Comparison of ENCODE assay signal across 8 cellular contexts in the genomic region with DNA sequence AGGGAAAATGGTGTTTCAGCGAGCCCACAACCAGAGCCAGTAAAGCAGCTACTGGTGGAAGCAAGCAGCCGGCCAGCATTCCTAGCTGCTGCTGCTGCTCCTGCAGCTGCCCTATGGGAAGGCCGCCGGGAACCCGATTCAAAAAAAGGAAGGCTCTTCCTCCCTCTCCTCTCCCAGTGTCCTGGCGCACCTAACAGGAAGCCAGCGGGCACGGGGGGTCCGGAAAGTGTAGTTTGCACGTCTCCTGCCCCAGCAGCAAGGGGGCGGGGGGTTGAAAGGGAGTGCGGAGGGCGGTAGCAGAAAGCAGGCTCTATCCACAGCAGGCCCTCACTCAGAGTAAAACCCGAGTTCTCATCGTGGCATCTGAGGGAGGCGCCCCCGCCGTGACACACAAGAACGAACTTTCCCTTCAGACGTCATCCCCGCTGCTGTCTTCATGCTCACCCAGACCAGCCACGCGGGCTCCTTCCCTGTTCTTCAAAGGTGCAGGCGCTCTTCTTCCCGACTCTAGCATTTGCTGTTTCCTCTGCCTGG. TPM values are rescaled to one million over a fixed set of nuclear protein-coding genes. Genes with fewer than 3 reads are reported as not detected.
DNase-seq lines count a peak whose midpoint lies in the region; ATAC-seq and TF ChIP-seq lines count a peak whose summit lies in the region.

No MANE protein-coding gene starts in this region.

- DNase-seq in PC-9 (peak in 1 of 2 experiments; percentile 51), fibroblast of pulmonary artery (ENCODE audit: low read depth) (peak; percentile 68), ureter (ENCODE audit: low spot score) (peak; percentile 50), AML-193 (lab: John Stamatoyannopoulos, UW) (no peak), DMS 273 (lab: John Stamatoyannopoulos, UW; ENCODE audit: unreplicated experiment) (no peak), NCI-H146 (lab: John Stamatoyannopoulos, UW) (no peak)
- no peak for DNase-seq in natural killer cell treated with Interleukin-12 subunit alpha and Interleukin-12 subunit beta and Interleukin-15 and Interleukin-18, amount 100 ng/mL, for 72 hours (ENCODE audit: low spot score)

- H3K9me3 Mint-ChIP-seq in natural killer cell treated with Interleukin-12 subunit alpha and Interleukin-12 subunit beta and Interleukin-15 and Interleukin-18, amount 100 ng/mL, for 72 hours = no peaks in the 10 kb centered on the region

- no peaks in the 10 kb centered on the region for H3K36me3 ChIP-seq in PC-9 (ENCODE audit: low read depth)

- H3K27me3 Mint-ChIP-seq in natural killer cell treated with Interleukin-12 subunit alpha and Interleukin-12 subunit beta and Interleukin-15 and Interleukin-18, amount 100 ng/mL, for 72 hours = peaks cover 0 to 9% of the 10 kb centered on the region in 2 donors

- no peak overlapping the region for H2AFZ ChIP-seq in PC-9

- H3K27ac Mint-ChIP-seq in natural killer cell treated with Interleukin-12 subunit alpha and Interleukin-12 subunit beta and Interleukin-15 and Interleukin-18, amount 100 ng/mL, for 72 hours = no peak overlapping the region

- H3K4me1 ChIP-seq in PC-9 (replicated peaks; ENCODE audit: insufficient read depth) = peaks cover 24% of the 10 kb centered on the region

- H3K9me2 ChIP-seq in PC-9 (ENCODE audit: insufficient read depth) = no peaks in the 10 kb centered on the region

- no peak overlapping the region for H3K27ac ChIP-seq in PC-9

- BruUV-seq in PC-9 (replicated peaks; lab: Mats Ljungman, UMichigan) = TSS peak; percentile 36

- H3K27me3 ChIP-seq in PC-9 (ENCODE audit: insufficient read depth, low read depth) = no peaks in the 10 kb centered on the region

- no peaks in the 10 kb centered on the region for H3K9me3 ChIP-seq in PC-9 (ENCODE audit: insufficient read depth, low read depth)

- no peak overlapping the region for H3K4me3 Mint-ChIP-seq in natural killer cell treated with Interleukin-12 subunit alpha and Interleukin-12 subunit beta and Interleukin-15 and Interleukin-18, amount 100 ng/mL, for 72 hours

- no peaks in the 10 kb centered on the region for H3K36me3 Mint-ChIP-seq in natural killer cell treated with Interleukin-12 subunit alpha and Interleukin-12 subunit beta and Interleukin-15 and Interleukin-18, amount 100 ng/mL, for 72 hours

- H4K20me1 ChIP-seq in PC-9 (ENCODE audit: insufficient read depth) = no peaks in the 10 kb centered on the region

- CTCF ChIA-PET in PC-9 (lab: Charles Lee) = interaction anchor here (0.8 kb wide), 1 partner anchor 32 kb away, joined by 3 read pairs; no protein-coding TSS in a partner anchor

- no peak overlapping the region for H3K4me2 ChIP-seq in PC-9

- H3F3A ChIP-seq in PC-9 (ENCODE audit: insufficient read depth, low read depth) = peaks cover 12% of the 10 kb centered on the region

- H3K4me1 Mint-ChIP-seq in natural killer cell treated with Interleukin-12 subunit alpha and Interleukin-12 subunit beta and Interleukin-15 and Interleukin-18, amount 100 ng/mL, for 72 hours (ENCODE audit: low read depth in 2 of 2) = peaks cover 0 to 11% of the 10 kb centered on the region in 2 donors

- no peaks in the 10 kb centered on the region for H3K79me2 ChIP-seq in PC-9 (ENCODE audit: low read depth)

- TF ChIP-seq CTCF in PC-9 (conservative IDR thresholded peaks at IDR 0.05) = no peak
- no peak for TF ChIP-seq CTCF in fibroblast of pulmonary artery (IDR thresholded peaks at IDR 0.05; ENCODE audit: low read length, missing control alignments)

- no peak overlapping the region for H3K4me3 ChIP-seq in PC-9
- H3K4me3 ChIP-seq in fibroblast of pulmonary artery (replicated peaks; ENCODE audit: low read depth, low read length) = no peak overlapping the region

- POLR2A ChIA-PET in PC-9 (lab: Charles Lee; ENCODE audit: unreplicated experiment) = interaction anchor here (0.6 to 0.7 kb wide), 3 partner anchors 89 to 1685 kb away, joined by 6 to 10 read pairs (median 7); no protein-coding TSS in a partner anchor

- peak; percentile 44 for ATAC-seq in GM18868 (IDR thresholded peaks at IDR 0.05; ENCODE audit: unreplicated experiment)
- ATAC-seq in natural killer cell treated with Interleukin-12 subunit alpha and Interleukin-12 subunit beta and Interleukin-15 and Interleukin-18, amount 100 ng/mL, for 72 hours = peak; percentile 31 to 55

- intact Hi-C loops in PC-9 (cut with micrococcal nuclease; ENCODE audit: unreplicated experiment) = no loop called here

RNA-seq across cellular contexts. Expression of a gene that starts 16.5 kb away (rescaled TPM):
- not detected in 2 replicates for total RNA-seq in PC-9 (2021)
- not detected for total RNA-seq in natural killer cell treated with Interleukin-12 subunit alpha and Interleukin-12 subunit beta and Interleukin-15 and Interleukin-18, amount 100 ng/mL, for 72 hours
- total RNA-seq in ureter = not detected

RNA-seq across cellular contexts. Expression of a gene that starts 21.2 kb away (rescaled TPM):
- total RNA-seq in PC-9 (2021) = 24.8 and 27.7 TPM in 2 replicates
- 1 to 10 TPM; 3.3 to 7.9 TPM for total RNA-seq in natural killer cell treated with Interleukin-12 subunit alpha and Interleukin-12 subunit beta and Interleukin-15 and Interleukin-18, amount 100 ng/mL, for 72 hours
- total RNA-seq in ureter = 28.2 TPM

Comparison
In these comparisons a context has a peak if more than half of its experiments do, and no peak if none do; other contexts are left out.
1. DNase-seq: peak in fibroblast of pulmonary artery (single experiment) and ureter (single experiment); none in natural killer cell treated with Interleukin-12 subunit alpha and Interleukin-12 subunit beta and Interleukin-15 and Interleukin-18, amount 100 ng/mL, for 72 hours (single experiment), AML-193 (0 of 2), DMS 273 (single experiment) and NCI-H146 (single experiment).